ENCODE assay signal across 8 cellular contexts in genomic region chr15:46213551-46213950, GRCh38.
"Had no signal": no experiment of that assay in that cellular context is flagged by ENCODE, and none has a peak within 500 bp of the region (broad histone marks: within the 10 kb centered on the region; RNA-seq: fewer than 3 reads in every experiment).

No MANE protein-coding gene starts in this region.

- FAIRE-seq: H1, H54, HepG2 had no signal

- DNase-seq: H9, HCEC 1CT, HFFc6, KBM-7 had no signal

- H3K4me3 ChIP-seq: GM23338 had no signal
